ENCODE assay signal across 8 cellular contexts in the genomic region with DNA sequence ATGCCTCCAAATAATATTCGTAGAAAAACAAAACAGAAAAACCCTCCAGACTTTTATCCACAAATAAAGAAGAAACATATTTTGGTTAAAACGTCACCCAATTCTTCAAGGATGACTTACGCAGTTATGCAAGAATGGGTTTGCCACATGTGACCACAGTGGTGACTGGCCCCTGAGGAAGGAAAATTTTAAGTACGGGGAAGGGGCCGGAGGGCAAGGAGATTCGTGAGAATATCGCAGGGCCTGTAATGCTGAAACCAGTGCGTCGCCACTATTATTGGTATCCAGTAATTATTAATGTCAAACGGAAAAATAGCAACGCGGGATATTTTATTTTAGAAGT. TPM values are rescaled to one million over a fixed set of nuclear protein-coding genes. Genes with fewer than 3 reads are reported as not detected.
A peak's percentile ranks its signal among the peaks of the same experiment; 100 is the strongest.
DNase-seq lines count a peak whose midpoint lies in the region; ATAC-seq and TF ChIP-seq lines count a peak whose summit lies in the region.

No MANE protein-coding gene starts in this region.

- 41 to 45% methylated on average over 12 of the region's 12 CpGs for WGBS in upper lobe of left lung, 2 donors

- CTCF ChIA-PET in Panc1 (lab: Charles Lee): no interaction called here

- TF ChIP-seq EP300 in upper lobe of left lung (IDR thresholded peaks at IDR 0.05): peak in 2 of 4 donors; percentile 16 to 72

- TF ChIP-seq CTCF in Panc1 (IDR thresholded peaks at IDR 0.05): no peak
- TF ChIP-seq CTCF in coronary artery (IDR thresholded peaks at IDR 0.05): no peak
- no peak for TF ChIP-seq CTCF in upper lobe of left lung (IDR thresholded peaks at IDR 0.05)

- no peaks in the 10 kb centered on the region for H3K9me3 Mint-ChIP-seq in memory B cell

- peak; percentile 99 for DNase-seq in ELR (ENCODE audit: low read depth)
- no peak for DNase-seq in Panc1 (ENCODE audit: low read depth, low spot score)
- no peak for DNase-seq in coronary artery (ENCODE audit: low spot score)
- DNase-seq in memory B cell (ENCODE audit: low spot score in 2 of 2): no peak
- DNase-seq in upper lobe of left lung: peak in 1 of 2 donors; percentile 58
- DNase-seq in NCI-H1092 (lab: John Stamatoyannopoulos, UW): no peak
- DNase-seq in NCI-H82 treated with DMSO at 0.1 percent for 48 hours (lab: John Stamatoyannopoulos, UW; ENCODE audit: unreplicated experiment): no peak

- intact Hi-C loops in Panc1 (cut with micrococcal nuclease; ENCODE audit: unreplicated experiment): no loop called here

- H3K36me3 ChIP-seq in Panc1 (ENCODE audit: control insufficient read depth, insufficient read depth, low read length): no peaks in the 10 kb centered on the region
- peaks cover 0 to 23% (median 8%) of the 10 kb centered on the region in 4 donors for H3K36me3 ChIP-seq in upper lobe of left lung

- peak overlapping the region; percentile 91 for H3K4me3 Mint-ChIP-seq in memory B cell

- in situ Hi-C loops in Panc1 (cut with HindIII; ENCODE audit: low pct_unique_long_range_greater_than_20kb, low sequenced_read_pairs): no loop called here

- H3K4me1 Mint-ChIP-seq in memory B cell: peaks cover 6% of the 10 kb centered on the region

- H3K4me3 ChIP-seq in Panc1 (ENCODE audit: low read depth in 2 of 2, low read length in 2 of 2): peak overlapping the region; percentile 70 to 75
- peak overlapping the region; percentile 93 for H3K4me3 ChIP-seq in coronary artery
- peak overlapping the region; percentile 64 to 95 (median 90) for H3K4me3 ChIP-seq in upper lobe of left lung

- H3K27ac Mint-ChIP-seq in memory B cell: peak overlapping the region; percentile 85

- BruUV-seq in Panc1 (replicated peaks; lab: Mats Ljungman, UMichigan): no TSS peak

- H3K27me3 ChIP-seq in Panc1 (ENCODE audit: control insufficient read depth, insufficient read depth, low read length) (no peaks in the 10 kb centered on the region), upper lobe of left lung (no peaks in the 10 kb centered on the region)

- POLR2A ChIA-PET in Panc1 (lab: Charles Lee): interaction anchor here (0.6 kb wide), 2 partner anchors 283 to 301 kb away, joined by 5 to 7 read pairs; no protein-coding TSS in a partner anchor

- H3K9me3 ChIP-seq in Panc1 (ENCODE audit: control insufficient read depth, insufficient read depth, low read depth, low read length) (peaks cover 3% of the 10 kb centered on the region; the same call in 1 of the 2 replicates), upper lobe of left lung (no peaks in the 10 kb centered on the region)

- H3K27me3 Mint-ChIP-seq in memory B cell: no peaks in the 10 kb centered on the region

- H3K4me1 ChIP-seq in Panc1 (ENCODE audit: control insufficient read depth, insufficient read depth, low read length): peaks cover 9% of the 10 kb centered on the region
- peaks cover 13 to 30% (median 15%) of the 10 kb centered on the region in 4 donors for H3K4me1 ChIP-seq in upper lobe of left lung

- no peak for TF ChIP-seq POLR2A in upper lobe of left lung (IDR thresholded peaks at IDR 0.05)

- peak; percentile 8 for ATAC-seq in HG02759 (IDR thresholded peaks at IDR 0.05; ENCODE audit: unreplicated experiment)
- ATAC-seq in Panc1: peak; percentile 20
- ATAC-seq in memory B cell (ENCODE audit: low read depth): peak; percentile 10
- ATAC-seq in upper lobe of left lung (ENCODE audit: low FRiP score in 2 of 2): peak; percentile 52 to 66

- H3K36me3 Mint-ChIP-seq in memory B cell: peaks cover 14% of the 10 kb centered on the region

- H3K27ac ChIP-seq in Panc1 (ENCODE audit: low read length): peak overlapping the region; percentile 86
- peak overlapping the region; percentile 94 to 96 for H3K27ac ChIP-seq in coronary artery
- H3K27ac ChIP-seq in upper lobe of left lung: peak overlapping the region; percentile 81 to 92 (median 86)

RNA-seq across cellular contexts. Expression of a gene that starts 0.6 kb away (rescaled TPM):
- 224 TPM for total RNA-seq in Panc1 (2021; ENCODE audit: unreplicated experiment)
- 325 TPM for polyA plus RNA-seq in Panc1 (2012; ENCODE audit: insufficient read length)
- 10 to 100 TPM; 28.7 to 80.0 (median 53.6) TPM for total RNA-seq in upper lobe of left lung

RNA-seq across cellular contexts. Expression of a gene that starts 36.5 kb away (rescaled TPM):
- total RNA-seq in Panc1 (2021; ENCODE audit: unreplicated experiment) (34.3 TPM), upper lobe of left lung (10 to 100 TPM; 24.1 to 31.4 (median 29.4) TPM)
- 29.5 TPM for polyA plus RNA-seq in Panc1 (2012; ENCODE audit: insufficient read length)

RNA-seq across cellular contexts. Expression of a gene that starts 56.4 kb away (rescaled TPM):
- total RNA-seq in Panc1 (2021; ENCODE audit: unreplicated experiment) (35.9 TPM), upper lobe of left lung (10 to 100 TPM in 5 of 6 donors, 1 to 10 TPM in 1; 4.9 to 24.9 (median 17.4) TPM)
- polyA plus RNA-seq in Panc1 (2012; ENCODE audit: insufficient read length): 28.1 TPM

Comparison
In these comparisons a context has a peak if more than half of its experiments do, and no peak if none do; other contexts are left out.
1. ATAC-seq: peak in every context shown above with its lines; median percentile 59 in upper lobe of left lung; 20 in Panc1; 10 in memory B cell; 8 in HG02759.